Comparison of ENCODE assay signal across 18 cellular contexts in the genomic region with DNA sequence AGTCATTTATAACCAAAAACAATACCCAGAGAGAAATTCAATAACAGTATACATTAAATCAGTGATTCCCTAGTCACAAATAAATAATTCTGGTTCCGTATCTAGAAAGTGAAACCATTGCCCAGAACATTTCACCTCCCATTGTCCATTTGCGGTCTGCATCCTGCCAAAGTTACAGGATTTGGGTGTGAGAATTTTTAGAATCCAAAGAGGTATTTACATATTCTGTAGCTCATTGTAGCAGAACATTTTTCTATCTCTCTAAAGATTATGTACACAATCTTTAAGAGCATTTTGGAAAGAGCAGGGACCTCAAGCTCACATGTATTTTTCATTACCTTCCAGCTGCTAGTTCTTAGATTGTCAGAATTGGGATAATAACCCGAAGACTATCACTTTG.
DNase-seq lines count a peak whose midpoint lies in the region; ATAC-seq and TF ChIP-seq lines count a peak whose summit lies in the region.
"Had no signal": no experiment of that assay in that cellular context is flagged by ENCODE, and none has a peak within 500 bp of the region (broad histone marks: within the 10 kb centered on the region; RNA-seq: fewer than 3 reads in every experiment).

No MANE protein-coding gene starts in this region.

- no peaks in the 10 kb centered on the region for H4K20me1 ChIP-seq in neural cell (ENCODE audit: insufficient read depth)
- H4K20me1 ChIP-seq: BLaER1 treated with 17β-estradiol and CSF1 and Interleukin-3, amounts not matched to agents 10 nM and 100 nM had no signal

- H3K27me3 ChIP-seq in left ventricle myocardium inferior (ENCODE audit: low read depth) (peaks cover 15% of the 10 kb centered on the region), neural cell (ENCODE audit: insufficient read depth, low read depth, low read length) (no peaks in the 10 kb centered on the region), transverse colon (no peaks in the 10 kb centered on the region)
- H3K27me3 ChIP-seq: BLaER1 treated with 17β-estradiol and CSF1 and Interleukin-3, amounts not matched to agents 10 nM and 100 nM had no signal

- no peaks in the 10 kb centered on the region for H3K4me1 ChIP-seq in left ventricle myocardium inferior
- H3K4me1 ChIP-seq in transverse colon: no peaks in the 10 kb centered on the region
- H3K4me1 ChIP-seq: BLaER1 treated with 17β-estradiol and CSF1 and Interleukin-3, amounts not matched to agents 10 nM and 100 nM had no signal

- WGBS in transverse colon (ENCODE audit: low coverage in 1 of 2), 2 donors: 69 to 70% methylated on average over 3 of the region's 3 CpGs

- peak overlapping the region; percentile 53 for H3K4me2 ChIP-seq in neural cell (ENCODE audit: low read length)
- H3K4me2 ChIP-seq: BLaER1 treated with 17β-estradiol and CSF1 and Interleukin-3, amounts not matched to agents 10 nM and 100 nM; GM23338 had no signal

- H3K27ac ChIP-seq in left ventricle myocardium inferior (replicated peaks) (no peak overlapping the region), neural cell (ENCODE audit: low read length) (peak overlapping the region; percentile 76), transverse colon (no peak overlapping the region)
- H3K27ac ChIP-seq: BLaER1 treated with 17β-estradiol and CSF1 and Interleukin-3, amounts not matched to agents 10 nM and 100 nM had no signal

- H3K9ac ChIP-seq in neural cell (ENCODE audit: low read length): peak overlapping the region; percentile 43
- H3K9ac ChIP-seq: BLaER1 treated with 17β-estradiol and CSF1 and Interleukin-3, amounts not matched to agents 10 nM and 100 nM had no signal

- H3K9me3 ChIP-seq in left ventricle myocardium inferior (replicated peaks) (no peaks in the 10 kb centered on the region), neural cell (ENCODE audit: low read length) (no peaks in the 10 kb centered on the region), transverse colon (no peaks in the 10 kb centered on the region)
- H3K9me3 ChIP-seq: BLaER1 treated with 17β-estradiol and CSF1 and Interleukin-3, amounts not matched to agents 10 nM and 100 nM had no signal

- H3F3A ChIP-seq in neural cell (ENCODE audit: insufficient read depth, low read length, poor library complexity, severe bottlenecking): peaks cover 3% of the 10 kb centered on the region

- TF ChIP-seq POLR2A in transverse colon (IDR thresholded peaks at IDR 0.05): no peak

- DNase-seq in left ventricle myocardium inferior (no peak), Right ventricle myocardium inferior (ENCODE audit: missing footprints) (no peak), cerebellar cortex (ENCODE audit: low spot score) (peak; percentile 56), foreskin fibroblast (no peak), omental fat pad (ENCODE audit: low spot score) (no peak), transverse colon (no peak)
- DNase-seq: 8988T; ACHN; Calu3; CD4-positive, CD25-positive, alpha-beta regulatory T cell; DMS153; DMS79 treated with DMSO at 0.1 percent for 48 hours; EL; GDM1; H7 had no signal

- H3K36me3 ChIP-seq in left ventricle myocardium inferior: no peaks in the 10 kb centered on the region
- no peaks in the 10 kb centered on the region for H3K36me3 ChIP-seq in neural cell (ENCODE audit: insufficient read depth, low read length)
- no peaks in the 10 kb centered on the region for H3K36me3 ChIP-seq in transverse colon
- H3K36me3 ChIP-seq: BLaER1 treated with 17β-estradiol and CSF1 and Interleukin-3, amounts not matched to agents 10 nM and 100 nM had no signal

- in situ Hi-C loops in transverse colon (cut with MboI; ENCODE audit: low pct_ligation_motif_present in 1 of 4, low pct_unique_long_range_greater_than_20kb in 1 of 4, low sequenced_read_pairs in 3 of 4): no loop called here

- H3K4me3 ChIP-seq in left ventricle myocardium inferior (peak overlapping the region; percentile 6), neural cell (ENCODE audit: low read length) (peak overlapping the region; percentile 59), foreskin fibroblast (ENCODE audit: low read depth in 1 of 2, low read length in 2 of 2) (no peak overlapping the region), transverse colon (no peak overlapping the region)
- H3K4me3 ChIP-seq: BLaER1 treated with 17β-estradiol and CSF1 and Interleukin-3, amounts not matched to agents 10 nM and 100 nM; GM23338 had no signal

- TF ChIP-seq EP300 in neural cell (conservative IDR thresholded peaks at IDR 0.05; ENCODE audit: poor library complexity, severe bottlenecking) (no peak), transverse colon (IDR thresholded peaks at IDR 0.05; ENCODE audit: low read depth) (no peak)

- H3K9me2 ChIP-seq in neural cell (ENCODE audit: insufficient read depth, low read length): no peaks in the 10 kb centered on the region

- intact Hi-C loops in left ventricle myocardium inferior (cut with micrococcal nuclease): no loop called here
- intact Hi-C loops in Right ventricle myocardium inferior (cut with DNase I): no loop called here
- intact Hi-C loops in transverse colon (cut with DNase I; ENCODE audit: low total_unique reads): no loop called here

- ATAC-seq in Right ventricle myocardium inferior: no peak
- ATAC-seq in omental fat pad (ENCODE audit: low FRiP score): no peak
- ATAC-seq: GM23338 had no signal

- TF ChIP-seq CTCF in left ventricle myocardium inferior (IDR thresholded peaks at IDR 0.05; ENCODE audit: borderline replicate concordance) (no peak), neural cell (IDR thresholded peaks at IDR 0.05; ENCODE audit: poor library complexity, severe bottlenecking) (no peak), foreskin fibroblast (IDR thresholded peaks at IDR 0.05; ENCODE audit: low read depth, low read length) (no peak), omental fat pad (IDR thresholded peaks at IDR 0.05) (no peak), transverse colon (IDR thresholded peaks at IDR 0.05) (no peak)

- TF ChIP-seq RAD21 in neural cell (conservative IDR thresholded peaks at IDR 0.05): no peak

- H2AFZ ChIP-seq in neural cell (ENCODE audit: low read depth, low read length): no peak overlapping the region
- H2AFZ ChIP-seq: GM23338 had no signal

- H3K79me2 ChIP-seq in neural cell (replicated peaks; ENCODE audit: insufficient read depth, low read length): no peaks in the 10 kb centered on the region

TF ChIP-seq in neural cell, 6 proteins besides CTCF, POLR2A, EP300 and RAD21:
- TF ChIP-seq EZH2 (IDR thresholded peaks at IDR 0.05; ENCODE audit: borderline replicate concordance, insufficient read depth, low read length, poor library complexity, severe bottlenecking) (no peak), SMC3 (conservative IDR thresholded peaks at IDR 0.05; ENCODE audit: poor library complexity) (no peak), MXI1 (conservative IDR thresholded peaks at IDR 0.05; ENCODE audit: poor library complexity, severe bottlenecking) (no peak), POLR2AphosphoS5 (IDR thresholded peaks at IDR 0.05) (no peak), TAF1 (IDR thresholded peaks at IDR 0.05; ENCODE audit: low read depth) (no peak)
- TF ChIP-seq, protein P1, sequence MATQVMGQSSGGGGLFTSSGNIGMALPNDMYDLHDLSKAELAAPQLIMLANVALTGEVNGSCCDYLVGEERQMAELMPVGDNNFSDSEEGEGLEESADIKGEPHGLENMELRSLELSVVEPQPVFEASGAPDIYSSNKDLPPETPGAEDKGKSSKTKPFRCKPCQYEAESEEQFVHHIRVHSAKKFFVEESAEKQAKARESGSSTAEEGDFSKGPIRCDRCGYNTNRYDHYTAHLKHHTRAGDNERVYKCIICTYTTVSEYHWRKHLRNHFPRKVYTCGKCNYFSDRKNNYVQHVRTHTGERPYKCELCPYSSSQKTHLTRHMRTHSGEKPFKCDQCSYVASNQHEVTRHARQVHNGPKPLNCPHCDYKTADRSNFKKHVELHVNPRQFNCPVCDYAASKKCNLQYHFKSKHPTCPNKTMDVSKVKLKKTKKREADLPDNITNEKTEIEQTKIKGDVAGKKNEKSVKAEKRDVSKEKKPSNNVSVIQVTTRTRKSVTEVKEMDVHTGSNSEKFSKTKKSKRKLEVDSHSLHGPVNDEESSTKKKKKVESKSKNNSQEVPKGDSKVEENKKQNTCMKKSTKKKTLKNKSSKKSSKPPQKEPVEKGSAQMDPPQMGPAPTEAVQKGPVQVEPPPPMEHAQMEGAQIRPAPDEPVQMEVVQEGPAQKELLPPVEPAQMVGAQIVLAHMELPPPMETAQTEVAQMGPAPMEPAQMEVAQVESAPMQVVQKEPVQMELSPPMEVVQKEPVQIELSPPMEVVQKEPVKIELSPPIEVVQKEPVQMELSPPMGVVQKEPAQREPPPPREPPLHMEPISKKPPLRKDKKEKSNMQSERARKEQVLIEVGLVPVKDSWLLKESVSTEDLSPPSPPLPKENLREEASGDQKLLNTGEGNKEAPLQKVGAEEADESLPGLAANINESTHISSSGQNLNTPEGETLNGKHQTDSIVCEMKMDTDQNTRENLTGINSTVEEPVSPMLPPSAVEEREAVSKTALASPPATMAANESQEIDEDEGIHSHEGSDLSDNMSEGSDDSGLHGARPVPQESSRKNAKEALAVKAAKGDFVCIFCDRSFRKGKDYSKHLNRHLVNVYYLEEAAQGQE (IDR thresholded peaks at IDR 0.05; ENCODE audit: borderline replicate concordance): no peak

Comparison
In these comparisons a context has a peak if more than half of its experiments do, and no peak if none do; other contexts are left out.
1. H3K4me3 ChIP-seq: peak in left ventricle myocardium inferior (single experiment) and neural cell (single experiment); none in foreskin fibroblast (0 of 2) and transverse colon (0 of 4).